23 cellular contexts compared by ENCODE assay signal in the genomic region with DNA sequence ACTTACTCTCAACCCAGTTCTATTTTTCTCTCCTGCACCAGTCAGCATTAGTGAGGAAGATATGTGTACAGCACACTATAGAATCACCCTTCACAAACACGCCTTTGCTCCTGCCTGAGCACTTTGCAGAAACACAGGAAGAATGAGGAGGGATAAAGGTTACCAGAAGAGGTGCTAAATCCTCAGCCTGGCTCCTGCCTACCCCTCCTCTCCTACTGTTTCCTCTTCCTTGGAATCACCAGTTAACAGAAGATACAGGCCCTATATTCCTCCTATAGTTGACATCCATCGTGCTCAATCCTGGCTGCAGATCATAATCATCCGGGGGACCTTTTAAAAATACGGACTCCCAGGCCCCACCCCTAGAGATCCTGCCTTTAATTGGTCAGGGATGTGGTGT. TPM values are rescaled to one million over a fixed set of nuclear protein-coding genes. Genes with fewer than 3 reads are reported as not detected.
DNase-seq lines count a peak whose midpoint lies in the region; ATAC-seq and TF ChIP-seq lines count a peak whose summit lies in the region.
"Had no signal": no experiment of that assay in that cellular context is flagged by ENCODE, and none has a peak within 500 bp of the region (broad histone marks: within the 10 kb centered on the region; RNA-seq: fewer than 3 reads in every experiment).

No MANE protein-coding gene starts in this region.

- H3K9me3 ChIP-seq in mammary epithelial cell (replicated peaks; ENCODE audit: insufficient read depth, low read length) (no peaks in the 10 kb centered on the region), spleen (no peaks in the 10 kb centered on the region)
- H3K9me3 ChIP-seq: Peyer's patch had no signal

- WGBS in mammary epithelial cell (ENCODE audit: low coverage, missing lambda C conversion rate), result 27% methylated on average over 4 of the region's 4 CpGs
- WGBS in spleen, 5 donors, result 74 to 92% (median 78%) methylated on average over 4 of the region's 4 CpGs

- TF ChIP-seq POLR2A in spleen (IDR thresholded peaks at IDR 0.05), result no peak

- no peaks in the 10 kb centered on the region for H3K27me3 ChIP-seq in mammary epithelial cell (ENCODE audit: insufficient read depth, low read length)
- no peaks in the 10 kb centered on the region for H3K27me3 ChIP-seq in spleen (replicated peaks in 1 of 7)
- H3K27me3 ChIP-seq: BLaER1 treated with 17β-estradiol and CSF1 and Interleukin-3, amounts not matched to agents 10 nM and 100 nM; Peyer's patch had no signal

- H3K27ac ChIP-seq in mammary epithelial cell (ENCODE audit: insufficient read depth, low read depth, low read length) (no peak overlapping the region), spleen (no peak overlapping the region)
- H3K27ac ChIP-seq: BLaER1 treated with 17β-estradiol and CSF1 and Interleukin-3, amounts not matched to agents 10 nM and 100 nM; Peyer's patch had no signal

- no peak overlapping the region for H3K27ac Mint-ChIP-seq in MCF 10A (ENCODE audit: low read depth, unreplicated experiment)
- H3K27ac Mint-ChIP-seq in activated B cell treated with CpG ODN at 0.5 μM for 24 hours, result peak overlapping the region; percentile 65
- peak overlapping the region in 4 of 6 donors; percentile 5 to 69 (median 41) for H3K27ac Mint-ChIP-seq in naive B cell

- H3K4me1 Mint-ChIP-seq in MCF 10A (ENCODE audit: insufficient read depth, unreplicated experiment) (peaks cover 7% of the 10 kb centered on the region), activated B cell treated with CpG ODN at 0.5 μM for 24 hours (peaks cover 53% of the 10 kb centered on the region), naive B cell (peaks cover 45 to 58% (median 55%) of the 10 kb centered on the region in 3 donors)

- CTCF ChIA-PET in mammary epithelial cell (lab: Charles Lee; ENCODE audit: low non-redundant PET), result no interaction called here
- CTCF ChIA-PET in MCF 10A (lab: Yijun Ruan, JAX), result no interaction called here
- CTCF ChIA-PET in activated B cell treated with CpG ODN at 0.5 μM for 24 hours (lab: Charles Lee), result no interaction called here

- no peak for TF ChIP-seq CTCF in mammary epithelial cell (conservative IDR thresholded peaks at IDR 0.05 in 1 of 2, IDR thresholded peaks at IDR 0.05 in 1 of 2; ENCODE audit: extremely low read depth in 1 of 2, insufficient read depth in 1 of 2, low read depth in 1 of 2, low read length in 2 of 2)
- TF ChIP-seq CTCF in MCF 10A (IDR thresholded peaks at IDR 0.05; ENCODE audit: unreplicated experiment), result no peak
- TF ChIP-seq CTCF in activated B cell treated with CpG ODN at 0.5 μM for 24 hours (IDR thresholded peaks at IDR 0.05), result no peak
- TF ChIP-seq CTCF in spleen (IDR thresholded peaks at IDR 0.05 in 8 of 11, conservative IDR thresholded peaks at IDR 0.05 in 3 of 11), result no peak

- H4K20me1 ChIP-seq in mammary epithelial cell (ENCODE audit: insufficient read depth, low read length), result no peaks in the 10 kb centered on the region
- H4K20me1 ChIP-seq: BLaER1 treated with 17β-estradiol and CSF1 and Interleukin-3, amounts not matched to agents 10 nM and 100 nM had no signal

- H3K4me3 ChIP-seq in mammary epithelial cell (replicated peaks in 1 of 3; ENCODE audit: insufficient read depth in 1 of 3, low read depth in 2 of 3, low read length in 3 of 3), result no peak overlapping the region
- no peak overlapping the region for H3K4me3 ChIP-seq in spleen
- H3K4me3 ChIP-seq: BLaER1 treated with 17β-estradiol and CSF1 and Interleukin-3, amounts not matched to agents 10 nM and 100 nM; Peyer's patch had no signal

- H3K9me3 Mint-ChIP-seq in MCF 10A (ENCODE audit: unreplicated experiment) (no peaks in the 10 kb centered on the region), activated B cell treated with CpG ODN at 0.5 μM for 24 hours (no peaks in the 10 kb centered on the region), naive B cell (no peaks in the 10 kb centered on the region)
- H3K9me3 Mint-ChIP-seq: CD4-positive, alpha-beta memory T cell had no signal

- ATAC-seq in activated B cell treated with CpG ODN at 0.5 μM for 24 hours (ENCODE audit: low read depth) (no peak), naive B cell (ENCODE audit: low read depth in 2 of 2) (no peak), GM21528 (IDR thresholded peaks at IDR 0.05; ENCODE audit: low FRiP score, unreplicated experiment) (no peak)
- ATAC-seq: HepG2 had no signal

- POLR2A ChIA-PET in MCF 10A (lab: Yijun Ruan, JAX), result no interaction called here
- POLR2A ChIA-PET in activated B cell treated with CpG ODN at 0.5 μM for 24 hours (lab: Charles Lee), result no interaction called here

- intact Hi-C loops in mammary epithelial cell (cut with micrococcal nuclease), result no loop called here
- intact Hi-C loops in MCF 10A (cut with micrococcal nuclease), result no loop called here
- intact Hi-C loops in activated B cell treated with CpG ODN at 0.5 μM for 24 hours (cut with micrococcal nuclease), result no loop called here
- intact Hi-C loops in spleen (cut with DNase I; ENCODE audit: low total_unique reads), result no loop called here

- no peaks in the 10 kb centered on the region for H3K36me3 Mint-ChIP-seq in MCF 10A (ENCODE audit: insufficient read depth, unreplicated experiment)
- H3K36me3 Mint-ChIP-seq in activated B cell treated with CpG ODN at 0.5 μM for 24 hours (ENCODE audit: low read depth), result peaks cover 76% of the 10 kb centered on the region
- H3K36me3 Mint-ChIP-seq in naive B cell, result peaks cover 22 to 32% of the 10 kb centered on the region in 2 donors

- H3K27me3 Mint-ChIP-seq in MCF 10A (ENCODE audit: insufficient read depth, unreplicated experiment) (peaks cover 7% of the 10 kb centered on the region), activated B cell treated with CpG ODN at 0.5 μM for 24 hours (no peaks in the 10 kb centered on the region), naive B cell (no peaks in the 10 kb centered on the region)
- H3K27me3 Mint-ChIP-seq: CD4-positive, alpha-beta memory T cell had no signal

- no peaks in the 10 kb centered on the region for H3K79me2 ChIP-seq in mammary epithelial cell (ENCODE audit: insufficient read depth, low read length)

- H3K36me3 ChIP-seq in mammary epithelial cell (ENCODE audit: insufficient read depth, low read length), result no peaks in the 10 kb centered on the region
- H3K36me3 ChIP-seq in spleen, result peaks cover 0 to 34% (median 2%) of the 10 kb centered on the region in 6 donors
- H3K36me3 ChIP-seq: Peyer's patch had no signal

- H3K4me2 ChIP-seq in mammary epithelial cell (ENCODE audit: insufficient read depth, low read depth, low read length), result no peak overlapping the region
- H3K4me2 ChIP-seq: BLaER1 treated with 17β-estradiol and CSF1 and Interleukin-3, amounts not matched to agents 10 nM and 100 nM had no signal

- H2AFZ ChIP-seq in mammary epithelial cell (ENCODE audit: low read depth, low read length), result peak overlapping the region; percentile 21

- DNase-seq in mammary epithelial cell (no peak), MCF 10A (ENCODE audit: unreplicated experiment) (no peak), activated B cell treated with CpG ODN at 0.5 μM for 24 hours (no peak), naive B cell (no peak), SKM-1 (lab: John Stamatoyannopoulos, UW; ENCODE audit: unreplicated experiment) (no peak), spleen (no peak)
- DNase-seq: CD4-positive, alpha-beta memory T cell; DND-41; H7; Karpas-422; NCI-H1092 treated with DMSO at 0.1 percent for 48 hours; NCI-H1436; NCI-H187 treated with DMSO at 0.1 percent for 48 hours; NCI-H2107; NCI-H526 treated with DMSO at 0.1 percent for 48 hours; OCI-M1; Peyer's patch; SHP77 treated with DMSO at 0.1 percent for 48 hours had no signal

- no TSS peak for BruUV-seq in mammary epithelial cell (replicated peaks; lab: Mats Ljungman, UMichigan)
- no TSS peak for BruUV-seq in MCF 10A (replicated peaks; lab: Mats Ljungman, UMichigan)

- H3K4me1 ChIP-seq in mammary epithelial cell (ENCODE audit: insufficient read depth, low read length) (peaks cover 7% of the 10 kb centered on the region), spleen (peaks cover 0 to 15% (median 5%) of the 10 kb centered on the region in 6 donors)
- H3K4me1 ChIP-seq: Peyer's patch had no signal

- dilution Hi-C loops in mammary epithelial cell (cut with HindIII; ENCODE audit: low sequenced_read_pairs), result no loop called here

- in situ Hi-C loops in mammary epithelial cell (cut with MboI; ENCODE audit: low sequenced_read_pairs in 2 of 2), result no loop called here

- no peak overlapping the region for H3K9ac ChIP-seq in mammary epithelial cell (ENCODE audit: insufficient read depth, low read length)
- H3K9ac ChIP-seq: BLaER1 treated with 17β-estradiol and CSF1 and Interleukin-3, amounts not matched to agents 10 nM and 100 nM had no signal

- H3K4me3 Mint-ChIP-seq in MCF 10A (ENCODE audit: unreplicated experiment) (no peak overlapping the region), activated B cell treated with CpG ODN at 0.5 μM for 24 hours (no peak overlapping the region), naive B cell (no peak overlapping the region)
- H3K4me3 Mint-ChIP-seq: CD4-positive, alpha-beta memory T cell had no signal

RNA-seq across cellular contexts. Expression of a gene that starts 28.9 kb away (rescaled TPM):
- not detected for total RNA-seq in mammary epithelial cell
- polyA plus RNA-seq in mammary epithelial cell, result 0.06 TPM
- polyA minus RNA-seq in mammary epithelial cell, result not detected
- not detected in 2 replicates for total RNA-seq in MCF 10A (2022)
- total RNA-seq in activated B cell treated with CpG ODN at 0.5 μM for 24 hours, result 162 and 213 TPM in 2 replicates
- polyA plus RNA-seq in naive B cell (ENCODE audit: low read depth in 6 of 6), result 10 to 100 TPM; 10.9 to 24.4 (median 17.8) TPM
- 100 to 1,000 TPM in 1 of 7 donors, 10 to 100 TPM in 6; 59.3 to 114 (median 74.7) TPM for total RNA-seq in spleen
- 100 to 1,000 TPM in 1 of 3 donors, 10 to 100 TPM in 2; 63.3 to 128 (median 66.5) TPM for polyA plus RNA-seq in spleen
- total RNA-seq: H7, HT1080, NCI-H460 had no signal
- polyA plus RNA-seq: HepG2 had no signal

RNA-seq across cellular contexts. Expression of a gene that starts 42.2 kb away (rescaled TPM):
- total RNA-seq in mammary epithelial cell (10 to 100 TPM; 10.7 to 15.6 TPM), MCF 10A (2022) (19.0 and 19.1 TPM in 2 replicates), activated B cell treated with CpG ODN at 0.5 μM for 24 hours (73.8 and 76.5 TPM in 2 replicates), spleen (10 to 100 TPM; 47.1 to 68.4 (median 67.4) TPM)
- polyA plus RNA-seq in mammary epithelial cell (3.5 TPM), naive B cell (ENCODE audit: low read depth in 6 of 6) (10 to 100 TPM; 10.9 to 34.1 (median 27.0) TPM), spleen (10 to 100 TPM; 11.0 to 24.8 (median 11.5) TPM)
- 16.1 TPM for polyA minus RNA-seq in mammary epithelial cell

RNA-seq across cellular contexts. Expression of a gene that starts 42.2 kb away (rescaled TPM):
- total RNA-seq in mammary epithelial cell (10 to 100 TPM in 1 of 2 donors, 1 to 10 TPM in 1; 6.4 to 10.0 TPM), MCF 10A (2022) (6.3 and 11.9 TPM in 2 replicates), activated B cell treated with CpG ODN at 0.5 μM for 24 hours (45.9 and 50.8 TPM in 2 replicates), spleen (10 to 100 TPM; 56.9 to 72.6 (median 70.4) TPM)
- polyA plus RNA-seq in mammary epithelial cell (6.4 TPM), naive B cell (ENCODE audit: low read depth in 6 of 6) (10 to 100 TPM; 13.1 to 26.2 (median 18.8) TPM), spleen (10 to 100 TPM; 24.0 to 51.7 (median 27.6) TPM)
- polyA minus RNA-seq in mammary epithelial cell, result 0.78 TPM

Comparison
In these comparisons a context has a peak if more than half of its experiments do, and no peak if none do; other contexts are left out.
1. RNA of a gene that starts 28.9 kb away (total RNA-seq): 162 to 213 TPM in activated B cell treated with CpG ODN at 0.5 μM for 24 hours and 59.3 to 114 TPM in spleen; not detected in mammary epithelial cell and not detected in MCF 10A; every median in the first group is over 10 times any median in the second.